24 cellular contexts compared by ENCODE assay signal in the genomic region with DNA sequence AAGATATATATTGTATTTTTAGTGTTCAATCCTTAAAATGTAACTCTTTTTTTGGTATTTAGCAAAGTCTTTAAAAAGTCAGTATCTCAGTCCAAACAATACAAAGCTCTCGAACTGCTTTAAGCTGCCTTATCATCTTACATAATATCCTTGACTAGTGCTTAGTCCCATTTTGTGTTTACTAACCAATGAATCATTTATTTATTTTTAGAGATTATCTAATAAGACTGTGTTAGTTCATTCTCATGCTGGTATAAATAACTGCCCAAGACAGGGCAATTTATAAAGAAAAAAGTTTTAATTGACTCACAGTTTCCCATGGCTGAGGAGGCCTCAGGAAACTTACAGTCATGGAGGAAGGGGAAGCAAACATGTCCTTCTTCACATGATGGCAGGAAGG.
"Had no signal": no experiment of that assay in that cellular context is flagged by ENCODE, and none has a peak within 500 bp of the region (broad histone marks: within the 10 kb centered on the region; RNA-seq: fewer than 3 reads in every experiment).

No MANE protein-coding gene starts in this region.

- H3K4me3 ChIP-seq: dorsolateral prefrontal cortex, gastrocnemius medialis, ovary, right lobe of liver, suprapubic skin, vagina had no signal

- H3K9me3 ChIP-seq: gastrocnemius medialis, ovary, right lobe of liver, suprapubic skin, vagina had no signal

- H3K27me3 ChIP-seq: dorsolateral prefrontal cortex, gastrocnemius medialis, ovary, right lobe of liver, suprapubic skin, vagina had no signal

- H3K27me3 Mint-ChIP-seq: stimulated activated naive B cell treated with anti-CD40 and anti-IgM and Interleukin-4, amounts not matched to agents 10 μg/mL and 1 μg/mL and 100 μg/mL, for 72 hours; stimulated activated naive CD8-positive, alpha-beta T cell treated with anti-CD3 and anti-CD28 coated beads, Interleukin-15, amount 100 ng/mL, for 72 hours had no signal

- H3K9me3 Mint-ChIP-seq: stimulated activated naive CD8-positive, alpha-beta T cell treated with anti-CD3 and anti-CD28 coated beads, Interleukin-15, amount 100 ng/mL, for 72 hours had no signal

- H3K27ac Mint-ChIP-seq: natural killer cell; stimulated activated naive B cell treated with anti-CD40 and anti-IgM and Interleukin-4, amounts not matched to agents 10 μg/mL and 1 μg/mL and 100 μg/mL, for 72 hours; stimulated activated naive CD8-positive, alpha-beta T cell treated with anti-CD3 and anti-CD28 coated beads, Interleukin-15, amount 100 ng/mL, for 72 hours had no signal

- H3K4me1 Mint-ChIP-seq: natural killer cell; stimulated activated naive B cell treated with anti-CD40 and anti-IgM and Interleukin-4, amounts not matched to agents 10 μg/mL and 1 μg/mL and 100 μg/mL, for 72 hours; stimulated activated naive CD8-positive, alpha-beta T cell treated with anti-CD3 and anti-CD28 coated beads, Interleukin-15, amount 100 ng/mL, for 72 hours had no signal

- H3K4me1 ChIP-seq: gastrocnemius medialis, right lobe of liver, suprapubic skin, vagina had no signal

- DNase-seq: dorsolateral prefrontal cortex; effector CD4-positive, alpha-beta T cell; foreskin fibroblast; gastrocnemius medialis; head of caudate nucleus; kidney; mesendoderm; midbrain; natural killer cell; occipital lobe; ovary; right lobe of liver; small intestine; stimulated activated CD4-positive, alpha-beta T cell treated with anti-CD3 and anti-CD28 coated beads, Interleukin-15, amount 100 ng/mL, for 24 hours; stimulated activated CD4-positive, alpha-beta T cell treated with anti-CD3 and anti-CD28 coated beads, Interleukin-2, amount 100 ng/mL, for 48 hours; stimulated activated naive B cell treated with anti-CD40 and anti-IgM and Interleukin-4, amounts not matched to agents 10 μg/mL and 1 μg/mL and 100 μg/mL, for 72 hours; stimulated activated naive CD8-positive, alpha-beta T cell treated with anti-CD3 and anti-CD28 coated beads, Interleukin-15, amount 100 ng/mL, for 72 hours; trophoblast cell had no signal

- ATAC-seq: esophagus mucosa; gastrocnemius medialis; left lobe of liver; natural killer cell; right lobe of liver; stimulated activated naive B cell treated with anti-CD40 and anti-IgM and Interleukin-4, amounts not matched to agents 10 μg/mL and 1 μg/mL and 100 μg/mL, for 72 hours; stimulated activated naive CD8-positive, alpha-beta T cell treated with anti-CD3 and anti-CD28 coated beads, Interleukin-15, amount 100 ng/mL, for 72 hours had no signal

- FAIRE-seq: colon, kidney, small intestine had no signal

- H3K36me3 ChIP-seq: gastrocnemius medialis, ovary, right lobe of liver, suprapubic skin, vagina had no signal

- H3K4me3 Mint-ChIP-seq: natural killer cell; stimulated activated naive B cell treated with anti-CD40 and anti-IgM and Interleukin-4, amounts not matched to agents 10 μg/mL and 1 μg/mL and 100 μg/mL, for 72 hours; stimulated activated naive CD8-positive, alpha-beta T cell treated with anti-CD3 and anti-CD28 coated beads, Interleukin-15, amount 100 ng/mL, for 72 hours had no signal

- H3K27ac ChIP-seq: dorsolateral prefrontal cortex, epithelial cell of prostate, gastrocnemius medialis, ovary, right lobe of liver, suprapubic skin, vagina had no signal

- H3K36me3 Mint-ChIP-seq: natural killer cell; stimulated activated naive B cell treated with anti-CD40 and anti-IgM and Interleukin-4, amounts not matched to agents 10 μg/mL and 1 μg/mL and 100 μg/mL, for 72 hours had no signal
